Comparison of ENCODE assay signal across 8 cellular contexts in the genomic region with DNA sequence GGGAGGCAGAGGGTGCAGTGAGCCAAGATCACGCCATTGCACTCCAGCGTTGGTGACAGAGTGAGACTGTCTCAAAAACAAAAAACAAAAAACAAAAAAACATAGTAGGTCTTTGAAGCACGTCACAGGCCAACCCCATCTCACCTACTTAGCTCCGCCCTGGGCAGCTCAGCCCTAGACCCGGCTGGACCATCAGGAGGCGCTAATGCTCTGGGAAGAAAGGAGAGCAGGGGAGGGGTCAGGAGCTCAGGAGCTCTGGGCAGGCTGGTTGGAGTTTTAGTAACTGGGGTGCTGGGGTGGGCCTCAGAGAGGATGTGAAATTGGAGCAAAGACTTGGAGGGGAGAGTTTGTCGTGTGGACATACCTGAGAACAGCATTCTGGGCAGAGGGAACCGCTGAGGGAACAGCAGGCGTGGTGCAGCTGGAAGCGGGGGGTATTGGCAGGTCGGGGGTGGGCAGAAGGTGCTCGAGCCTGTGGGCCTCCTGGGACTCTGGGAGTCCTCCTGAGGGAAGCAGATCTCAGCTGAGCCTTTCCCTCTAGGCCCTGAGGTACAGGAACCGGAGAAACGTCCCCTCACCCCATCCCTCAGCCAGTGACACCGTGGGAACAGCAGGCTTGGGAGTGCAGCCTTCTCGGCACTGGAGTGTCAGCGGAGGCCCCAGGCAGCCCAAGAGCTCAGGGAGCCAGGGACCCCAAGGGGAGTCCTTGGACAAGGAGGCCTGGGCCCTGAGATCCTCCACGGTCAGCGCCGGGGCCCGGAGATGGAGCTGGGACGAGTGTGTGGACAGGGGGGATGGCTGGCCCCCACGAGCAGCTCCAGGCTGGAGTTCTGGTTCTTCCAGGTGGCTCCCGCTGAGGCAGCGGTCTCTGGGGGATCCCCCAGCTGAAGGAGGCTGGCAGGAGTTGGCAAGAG. TPM values are rescaled to one million over a fixed set of nuclear protein-coding genes. Genes with fewer than 3 reads are reported as not detected.
DNase-seq lines count a peak whose midpoint lies in the region; ATAC-seq, FAIRE-seq and TF ChIP-seq lines count a peak whose summit lies in the region.

No MANE protein-coding gene starts in this region.

- intact Hi-C loops in PC-3 (cut with micrococcal nuclease): loop anchor here (5.0 kb wide), 2 partner anchors 91 to 296 kb away; no protein-coding TSS in a partner anchor

- H3K79me1 ChIP-seq in neuronal stem cell (ENCODE audit: low read depth, low read length): peaks cover 8% of the 10 kb centered on the region

- H3K27me3 ChIP-seq in PC-3 (ENCODE audit: low read length): no peaks in the 10 kb centered on the region
- H3K27me3 ChIP-seq in bronchial epithelial cell (ENCODE audit: control insufficient read depth, insufficient read depth, low read length): no peaks in the 10 kb centered on the region
- H3K27me3 ChIP-seq in neuronal stem cell (ENCODE audit: control insufficient read depth in 3 of 3, insufficient read depth in 3 of 3, low read depth in 1 of 3, low read length in 3 of 3): no peaks in the 10 kb centered on the region

- CTCF ChIA-PET in PC-3 (lab: Charles Lee): interaction anchor here (0.5 to 4.5 kb wide), 11 partner anchors 14 to 294 kb away, joined by 3 to 106 read pairs (median 4); partner anchors contain the start of genes DNAJC4, PRDX5 and TRMT112

- H3K27ac ChIP-seq in PC-3 (ENCODE audit: low read length) (no peak overlapping the region), neuronal stem cell (replicated peaks; ENCODE audit: low read length) (no peak overlapping the region)

- peaks cover 11% of the 10 kb centered on the region; the same call in 1 of the 2 replicates for H4K20me1 ChIP-seq in PC-3 (ENCODE audit: low read length)

- no peak overlapping the region for H2AFZ ChIP-seq in PC-3 (ENCODE audit: low read length)
- peak overlapping the region; percentile 35 for H2AFZ ChIP-seq in neuronal stem cell (ENCODE audit: low read length)

- no peaks in the 10 kb centered on the region for H3F3A ChIP-seq in PC-3 (ENCODE audit: low read length, unreplicated experiment)

- no peaks in the 10 kb centered on the region for H3K9me2 ChIP-seq in PC-3 (replicated peaks; ENCODE audit: low read length)

- FAIRE-seq in bronchial epithelial cell (lab: Jason Lieb, UNC): peak; percentile 13

- H2BK120ac ChIP-seq in neuronal stem cell (ENCODE audit: low read depth, low read length): peak overlapping the region; percentile 97

- ATAC-seq in PC-3: no peak

- H3K4me3 ChIP-seq in PC-3 (ENCODE audit: low read length): no peak overlapping the region
- H3K4me3 ChIP-seq in bronchial epithelial cell (ENCODE audit: low read depth, low read length): no peak overlapping the region
- H3K4me3 ChIP-seq in neuronal stem cell (ENCODE audit: low read length in 2 of 2): peak overlapping the region in 1 of 2 donors; percentile 9

- H3K14ac ChIP-seq in neuronal stem cell (ENCODE audit: low read length): peak overlapping the region; percentile 38

- TF ChIP-seq CTCF in GM13977 (IDR thresholded peaks at IDR 0.05; ENCODE audit: extremely low read depth, insufficient read depth, missing control alignments): peak; percentile 42
- TF ChIP-seq CTCF in PC-3 (conservative IDR thresholded peaks at IDR 0.05; ENCODE audit: low read depth, low read length): peak; percentile 80
- peak; percentile 57 for TF ChIP-seq CTCF in bronchial epithelial cell (IDR thresholded peaks at IDR 0.05; ENCODE audit: insufficient read depth, low read length, severe bottlenecking)

- H3K4me2 ChIP-seq in PC-3 (ENCODE audit: low read length) (no peak overlapping the region), neuronal stem cell (ENCODE audit: insufficient read depth, low read length, poor library complexity, severe bottlenecking) (peak overlapping the region; percentile 18)

- BruUV-seq in PC-3 (replicated peaks; lab: Mats Ljungman, UMichigan): no TSS peak

- H2BK5ac ChIP-seq in neuronal stem cell (ENCODE audit: low read length): peak overlapping the region; percentile 82

- H3K79me2 ChIP-seq in PC-3 (ENCODE audit: low read length): peaks cover 28% of the 10 kb centered on the region

- H3K4ac ChIP-seq in neuronal stem cell (ENCODE audit: low read length): no peak overlapping the region

- no peak overlapping the region for H4K91ac ChIP-seq in neuronal stem cell (ENCODE audit: low read depth, low read length, poor library complexity)

- no CpG with 5 or more reads among the region's 25 CpGs for WGBS in neuronal stem cell (ENCODE audit: extremely low coverage in 2 of 2, insufficient read length in 2 of 2, insufficient replicate concordance in 1 of 2), 2 donors

- peak overlapping the region; percentile 52 for H2BK15ac ChIP-seq in neuronal stem cell (ENCODE audit: low read length)

- H3K18ac ChIP-seq in neuronal stem cell (ENCODE audit: low read length): peak overlapping the region; percentile 92

- peak overlapping the region; percentile 77 for H2AK5ac ChIP-seq in neuronal stem cell (ENCODE audit: low read depth, low read length)

- POLR2A ChIA-PET in PC-3 (lab: Charles Lee; ENCODE audit: unreplicated experiment): interaction anchor here (0.5 to 1.1 kb wide), 3 partner anchors 39 to 93 kb away, joined by 3 to 5 read pairs (median 4); partner anchors contain the start of genes PRDX5 and TRMT112

- H3K9me3 ChIP-seq in PC-3 (ENCODE audit: low read length) (no peaks in the 10 kb centered on the region), neuronal stem cell (replicated peaks in 1 of 2; ENCODE audit: control insufficient read depth in 2 of 2, insufficient read depth in 1 of 2, low read depth in 1 of 2, low read length in 2 of 2) (no peaks in the 10 kb centered on the region)

- peaks cover 7% of the 10 kb centered on the region; the same call in 1 of the 2 replicates for H3K36me3 ChIP-seq in PC-3 (ENCODE audit: low read depth, low read length)
- peaks cover 15% of the 10 kb centered on the region for H3K36me3 ChIP-seq in bronchial epithelial cell (ENCODE audit: control insufficient read depth, insufficient read depth, low read length)
- H3K36me3 ChIP-seq in neuronal stem cell (replicated peaks in 1 of 2; ENCODE audit: control insufficient read depth in 2 of 2, insufficient read depth in 2 of 2, low read length in 2 of 2): peaks cover 2 to 16% of the 10 kb centered on the region in 2 donors

- in situ Hi-C loops in GM13977 (cut with MboI; ENCODE audit: low pct_unique_long_range_greater_than_20kb, low sequenced_read_pairs, unreplicated experiment): no loop called here

- H3K9ac ChIP-seq in PC-3 (ENCODE audit: low read length) (no peak overlapping the region), neuronal stem cell (ENCODE audit: low read depth, low read length, poor library complexity) (peak overlapping the region; percentile 30)

- peak overlapping the region; percentile 43 for H3K23ac ChIP-seq in neuronal stem cell (ENCODE audit: low read depth, low read length, poor library complexity)

- H2BK12ac ChIP-seq in neuronal stem cell (ENCODE audit: low read length): peak overlapping the region; percentile 90

- H3K4me1 ChIP-seq in PC-3 (ENCODE audit: insufficient read depth, low read length) (peaks cover 36% of the 10 kb centered on the region), neuronal stem cell (ENCODE audit: control insufficient read depth in 2 of 2, insufficient read depth in 1 of 2, low read depth in 1 of 2, low read length in 2 of 2) (peaks cover 28 to 38% of the 10 kb centered on the region in 2 donors)

- DNase-seq in COLO829 (ENCODE audit: low spot score): peak; percentile 51
- DNase-seq in GM13977 (ENCODE audit: low spot score): no peak
- peak; percentile 79 for DNase-seq in PC-3
- DNase-seq in bronchial epithelial cell (ENCODE audit: low read depth): peak; percentile 46
- DNase-seq in neuronal stem cell (ENCODE audit: low spot score): peak; percentile 62
- no peak for DNase-seq in NK-92 treated with Interleukin-12 subunit alpha and Interleukin-12 subunit beta, amount 100 ng/mL, for 24 hours (lab: John Stamatoyannopoulos, UW)
- DNase-seq in dedifferentiated amniotic fluid mesenchymal stem cell (ENCODE audit: extremely low spot score): no peak
- DNase-seq in activated CD4-positive, CD25-positive, alpha-beta regulatory T cell (lab: John Stamatoyannopoulos, UW): no peak

- H4K8ac ChIP-seq in neuronal stem cell (ENCODE audit: low read depth, low read length): no peak overlapping the region

RNA-seq across cellular contexts. Expression of gene RPS6KA4, which starts 2.2 kb away (rescaled TPM):
- total RNA-seq in PC-3 (2014; rRNA removed) (148 and 189 TPM in 2 replicates), bronchial epithelial cell (39.7 and 59.5 TPM in 2 replicates)
- polyA plus RNA-seq in neuronal stem cell (2013, experiment 1 of 2): 5.7 TPM
- polyA plus RNA-seq in neuronal stem cell (2013, experiment 2 of 2): 5.0 TPM

RNA-seq across cellular contexts. Expression of gene CCDC88B, which starts 16.8 kb away (rescaled TPM):
- total RNA-seq in PC-3 (2014; rRNA removed) (19.6 and 21.0 TPM in 2 replicates), bronchial epithelial cell (2.9 TPM in 2 replicates)
- 4.0 TPM for polyA plus RNA-seq in neuronal stem cell (2013, experiment 1 of 2)
- 4.5 TPM for polyA plus RNA-seq in neuronal stem cell (2013, experiment 2 of 2)

RNA-seq across cellular contexts. Expression of gene PRDX5, which starts 38.8 kb away (rescaled TPM):
- total RNA-seq in PC-3 (2014; rRNA removed) (467 and 585 TPM in 2 replicates), bronchial epithelial cell (649 and 769 TPM in 2 replicates)
- polyA plus RNA-seq in neuronal stem cell (2013, experiment 1 of 2): 142 TPM
- 136 TPM for polyA plus RNA-seq in neuronal stem cell (2013, experiment 2 of 2)

RNA-seq across cellular contexts. Expression of gene TRMT112, which starts 39.4 kb away (rescaled TPM):
- total RNA-seq in PC-3 (2014; rRNA removed): 812 and 815 TPM in 2 replicates
- 355 and 587 TPM in 2 replicates for total RNA-seq in bronchial epithelial cell
- polyA plus RNA-seq in neuronal stem cell (2013, experiment 1 of 2): 529 TPM
- polyA plus RNA-seq in neuronal stem cell (2013, experiment 2 of 2): 505 TPM

RNA-seq across cellular contexts. Expression of gene ESRRA, which starts 51.4 kb away (rescaled TPM):
- total RNA-seq in PC-3 (2014; rRNA removed) (111 and 114 TPM in 2 replicates), bronchial epithelial cell (76.9 and 139 TPM in 2 replicates)
- 5.3 TPM for polyA plus RNA-seq in neuronal stem cell (2013, experiment 1 of 2)
- polyA plus RNA-seq in neuronal stem cell (2013, experiment 2 of 2): 5.6 TPM

Comparison
In these comparisons a context has a peak if more than half of its experiments do, and no peak if none do; other contexts are left out.
1. DNase-seq: peak in COLO829 (single experiment), PC-3 (single experiment), bronchial epithelial cell (single experiment) and neuronal stem cell (single experiment); none in GM13977 (single experiment), NK-92 treated with Interleukin-12 subunit alpha and Interleukin-12 subunit beta, amount 100 ng/mL, for 24 hours (single experiment), dedifferentiated amniotic fluid mesenchymal stem cell (single experiment) and activated CD4-positive, CD25-positive, alpha-beta regulatory T cell (0 of 4).
2. Peak in every context shown above with its lines, with median percentiles within 50 percentile points of each other: CTCF ChIP-seq.